ENCODE assay signal across 1 cellular context in the genomic region with DNA sequence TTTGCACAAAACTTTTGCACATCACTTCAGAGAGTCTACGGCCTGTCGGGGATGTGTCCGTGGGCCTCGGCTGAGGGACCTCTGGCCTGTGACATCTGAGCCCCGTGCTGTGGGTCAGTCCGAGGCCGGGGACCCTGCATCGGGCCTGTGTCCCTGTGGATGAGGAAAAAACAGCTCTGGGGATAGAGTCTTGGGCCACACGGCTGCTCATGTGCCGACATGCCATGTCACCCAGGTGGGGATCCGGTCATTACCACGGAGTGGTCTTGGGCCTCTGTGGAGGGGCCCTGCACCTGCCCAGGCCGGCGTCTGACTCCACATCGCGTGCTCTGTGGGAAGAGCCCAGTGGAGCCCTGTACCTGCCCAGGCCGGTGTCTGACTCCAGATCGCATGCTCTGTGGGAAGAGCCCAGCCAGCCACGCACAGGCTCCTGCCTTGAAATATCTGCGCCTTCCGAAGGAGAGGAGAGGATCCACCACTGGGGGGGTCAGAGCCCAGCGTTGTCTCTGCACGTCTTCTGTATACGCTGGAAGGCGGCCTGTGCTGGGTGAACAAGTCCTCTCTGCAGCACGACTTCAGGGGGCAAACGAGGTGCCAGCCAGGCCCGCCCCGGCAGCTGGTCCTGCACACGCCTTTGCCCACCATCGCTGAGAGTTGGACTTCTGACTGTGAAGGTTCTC.
TF ChIP-seq lines count a peak whose summit lies in the region.

No MANE protein-coding gene starts in this region.

TF ChIP-seq in HepG2, 621 proteins besides CTCF, POLR2A, EP300 and RAD21 (continued from another document):
- TF ChIP-seq ZNF235 (CRISPR knock-in tag; IDR thresholded peaks at IDR 0.05; ENCODE audit: borderline replicate concordance) = no peak
- TF ChIP-seq SNAI1 (CRISPR knock-in tag; IDR thresholded peaks at IDR 0.05; ENCODE audit: borderline replicate concordance) = no peak
- TF ChIP-seq ZNF124 (CRISPR knock-in tag; IDR thresholded peaks at IDR 0.05) = no peak
- TF ChIP-seq NPAS2 (CRISPR knock-in tag; IDR thresholded peaks at IDR 0.05; ENCODE audit: borderline replicate concordance) = no peak
- TF ChIP-seq ATAD3A (CRISPR knock-in tag; IDR thresholded peaks at IDR 0.05) = no peak
- TF ChIP-seq, protein P1, sequence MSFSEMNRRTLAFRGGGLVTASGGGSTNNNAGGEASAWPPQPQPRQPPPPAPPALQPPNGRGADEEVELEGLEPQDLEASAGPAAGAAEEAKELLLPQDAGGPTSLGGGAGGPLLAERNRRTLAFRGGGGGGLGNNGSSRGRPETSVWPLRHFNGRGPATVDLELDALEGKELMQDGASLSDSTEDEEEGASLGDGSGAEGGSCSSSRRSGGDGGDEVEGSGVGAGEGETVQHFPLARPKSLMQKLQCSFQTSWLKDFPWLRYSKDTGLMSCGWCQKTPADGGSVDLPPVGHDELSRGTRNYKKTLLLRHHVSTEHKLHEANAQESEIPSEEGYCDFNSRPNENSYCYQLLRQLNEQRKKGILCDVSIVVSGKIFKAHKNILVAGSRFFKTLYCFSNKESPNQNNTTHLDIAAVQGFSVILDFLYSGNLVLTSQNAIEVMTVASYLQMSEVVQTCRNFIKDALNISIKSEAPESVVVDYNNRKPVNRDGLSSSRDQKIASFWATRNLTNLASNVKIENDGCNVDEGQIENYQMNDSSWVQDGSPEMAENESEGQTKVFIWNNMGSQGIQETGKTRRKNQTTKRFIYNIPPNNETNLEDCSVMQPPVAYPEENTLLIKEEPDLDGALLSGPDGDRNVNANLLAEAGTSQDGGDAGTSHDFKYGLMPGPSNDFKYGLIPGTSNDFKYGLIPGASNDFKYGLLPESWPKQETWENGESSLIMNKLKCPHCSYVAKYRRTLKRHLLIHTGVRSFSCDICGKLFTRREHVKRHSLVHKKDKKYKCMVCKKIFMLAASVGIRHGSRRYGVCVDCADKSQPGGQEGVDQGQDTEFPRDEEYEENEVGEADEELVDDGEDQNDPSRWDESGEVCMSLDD (CRISPR knock-in tag; IDR thresholded peaks at IDR 0.05; ENCODE audit: borderline replicate concordance) = no peak
- no peak for TF ChIP-seq PPARG (CRISPR knock-in tag; conservative IDR thresholded peaks at IDR 0.05)
- TF ChIP-seq IRX3 (CRISPR knock-in tag; IDR thresholded peaks at IDR 0.05; ENCODE audit: borderline replicate concordance, low read depth) = no peak
- TF ChIP-seq, protein P2, sequence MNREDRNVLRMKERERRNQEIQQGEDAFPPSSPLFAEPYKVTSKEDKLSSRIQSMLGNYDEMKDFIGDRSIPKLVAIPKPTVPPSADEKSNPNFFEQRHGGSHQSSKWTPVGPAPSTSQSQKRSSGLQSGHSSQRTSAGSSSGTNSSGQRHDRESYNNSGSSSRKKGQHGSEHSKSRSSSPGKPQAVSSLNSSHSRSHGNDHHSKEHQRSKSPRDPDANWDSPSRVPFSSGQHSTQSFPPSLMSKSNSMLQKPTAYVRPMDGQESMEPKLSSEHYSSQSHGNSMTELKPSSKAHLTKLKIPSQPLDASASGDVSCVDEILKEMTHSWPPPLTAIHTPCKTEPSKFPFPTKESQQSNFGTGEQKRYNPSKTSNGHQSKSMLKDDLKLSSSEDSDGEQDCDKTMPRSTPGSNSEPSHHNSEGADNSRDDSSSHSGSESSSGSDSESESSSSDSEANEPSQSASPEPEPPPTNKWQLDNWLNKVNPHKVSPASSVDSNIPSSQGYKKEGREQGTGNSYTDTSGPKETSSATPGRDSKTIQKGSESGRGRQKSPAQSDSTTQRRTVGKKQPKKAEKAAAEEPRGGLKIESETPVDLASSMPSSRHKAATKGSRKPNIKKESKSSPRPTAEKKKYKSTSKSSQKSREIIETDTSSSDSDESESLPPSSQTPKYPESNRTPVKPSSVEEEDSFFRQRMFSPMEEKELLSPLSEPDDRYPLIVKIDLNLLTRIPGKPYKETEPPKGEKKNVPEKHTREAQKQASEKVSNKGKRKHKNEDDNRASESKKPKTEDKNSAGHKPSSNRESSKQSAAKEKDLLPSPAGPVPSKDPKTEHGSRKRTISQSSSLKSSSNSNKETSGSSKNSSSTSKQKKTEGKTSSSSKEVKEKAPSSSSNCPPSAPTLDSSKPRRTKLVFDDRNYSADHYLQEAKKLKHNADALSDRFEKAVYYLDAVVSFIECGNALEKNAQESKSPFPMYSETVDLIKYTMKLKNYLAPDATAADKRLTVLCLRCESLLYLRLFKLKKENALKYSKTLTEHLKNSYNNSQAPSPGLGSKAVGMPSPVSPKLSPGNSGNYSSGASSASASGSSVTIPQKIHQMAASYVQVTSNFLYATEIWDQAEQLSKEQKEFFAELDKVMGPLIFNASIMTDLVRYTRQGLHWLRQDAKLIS (CRISPR knock-in tag; IDR thresholded peaks at IDR 0.05) = no peak
- no peak for TF ChIP-seq HNF4A (CRISPR knock-in tag; IDR thresholded peaks at IDR 0.05)
- no peak for TF ChIP-seq HOXA3 (CRISPR knock-in tag; IDR thresholded peaks at IDR 0.05)
- TF ChIP-seq TOPORS (CRISPR knock-in tag; IDR thresholded peaks at IDR 0.05) = no peak
- TF ChIP-seq ZFP36L1 (CRISPR knock-in tag; IDR thresholded peaks at IDR 0.05) = no peak
- TF ChIP-seq ZNF17 (CRISPR knock-in tag; IDR thresholded peaks at IDR 0.05) = no peak
- TF ChIP-seq ZNF33B (CRISPR knock-in tag; IDR thresholded peaks at IDR 0.05) = no peak
- TF ChIP-seq FOXC1 (CRISPR knock-in tag; IDR thresholded peaks at IDR 0.05; ENCODE audit: borderline replicate concordance) = no peak
- no peak for TF ChIP-seq NFRKB (IDR thresholded peaks at IDR 0.05)
- no peak for TF ChIP-seq RBM22 (optimal IDR thresholded peaks at IDR 0.05; ENCODE audit: low read length)
